ENCODE assay signal across 14 cellular contexts in the genomic region with DNA sequence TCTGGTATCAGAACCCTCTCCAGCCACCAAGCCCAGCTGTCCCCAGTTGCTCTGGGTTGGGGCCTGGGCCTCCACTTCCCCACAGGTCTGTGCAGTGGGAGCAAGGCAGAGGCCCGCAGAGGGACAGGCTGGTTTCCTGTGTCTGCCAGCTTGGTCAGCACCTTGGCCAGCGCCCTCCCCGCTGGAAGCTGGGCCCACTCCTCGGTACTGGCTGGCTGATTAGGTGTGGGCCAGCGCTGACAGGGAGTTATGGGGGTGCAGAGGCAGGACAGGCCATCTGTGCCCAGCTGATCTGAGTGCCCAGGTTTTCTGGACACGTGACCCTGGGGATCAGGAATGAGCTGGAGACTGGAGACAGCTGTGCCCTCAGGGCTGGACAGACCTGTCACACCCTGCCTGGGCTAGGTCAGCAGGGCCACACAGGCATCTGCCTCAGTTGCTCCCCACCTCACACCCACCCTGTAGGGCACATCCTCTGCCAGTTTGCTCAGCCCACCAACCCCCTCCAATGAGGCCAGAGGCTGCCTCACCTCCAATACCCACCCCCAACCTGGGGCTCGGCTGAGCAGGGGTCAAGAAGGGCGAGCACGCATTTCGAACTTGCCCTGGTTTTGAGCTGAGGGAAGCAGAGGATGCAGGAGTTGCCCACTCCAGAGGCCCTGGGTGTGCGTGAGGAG.
DNase-seq lines count a peak whose midpoint lies in the region; ATAC-seq and TF ChIP-seq lines count a peak whose summit lies in the region.
"Had no signal": no experiment of that assay in that cellular context is flagged by ENCODE, and none has a peak within 500 bp of the region (broad histone marks: within the 10 kb centered on the region; RNA-seq: fewer than 3 reads in every experiment).

No MANE protein-coding gene starts in this region.

- H2BK120ac ChIP-seq in mesendoderm (ENCODE audit: low read depth, low read length), result no peak overlapping the region

- H4K8ac ChIP-seq in mesendoderm (ENCODE audit: low read depth, low read length), result no peak overlapping the region

- H3K9ac ChIP-seq in mesendoderm (ENCODE audit: low read length), result no peak overlapping the region

- no peak overlapping the region for H3K23ac ChIP-seq in mesendoderm (ENCODE audit: low read length)

- no peak overlapping the region for H3K4ac ChIP-seq in mesendoderm (ENCODE audit: low read depth, low read length)

- H3K27ac ChIP-seq in brain microvascular endothelial cell (no peak overlapping the region), mesendoderm (ENCODE audit: low read depth, low read length) (no peak overlapping the region)
- H3K27ac ChIP-seq: breast epithelium had no signal

- H3K56ac ChIP-seq in mesendoderm (ENCODE audit: low read length), result no peak overlapping the region

- peaks cover 4% of the 10 kb centered on the region for H3K4me1 ChIP-seq in mesendoderm (ENCODE audit: control insufficient read depth, low read depth, low read length)
- H3K4me1 ChIP-seq: breast epithelium had no signal

- no peak overlapping the region for H2BK15ac ChIP-seq in mesendoderm (replicated peaks; ENCODE audit: low read depth)

- no peak for TF ChIP-seq CTCF in brain microvascular endothelial cell (IDR thresholded peaks at IDR 0.05; ENCODE audit: low read depth, low read length, missing control alignments)

- no peak overlapping the region for H4K5ac ChIP-seq in mesendoderm (ENCODE audit: low read length)

- no peak overlapping the region for H2AK5ac ChIP-seq in mesendoderm (ENCODE audit: low read length)

- H3K4me3 ChIP-seq in brain microvascular endothelial cell (ENCODE audit: low read depth, low read length) (no peak overlapping the region), mesendoderm (ENCODE audit: low read length) (no peak overlapping the region), MG63 (no peak overlapping the region)
- H3K4me3 ChIP-seq: breast epithelium had no signal

- in situ Hi-C loops in brain microvascular endothelial cell (cut with HindIII; ENCODE audit: low pct_ligation_motif_present, low sequenced_read_pairs), result no loop called here

- peaks cover 8% of the 10 kb centered on the region for H3K79me1 ChIP-seq in mesendoderm (ENCODE audit: low read length)

- no peaks in the 10 kb centered on the region for H3K36me3 ChIP-seq in brain microvascular endothelial cell (replicated peaks)
- no peaks in the 10 kb centered on the region for H3K36me3 ChIP-seq in mesendoderm (ENCODE audit: control insufficient read depth, insufficient read depth, low read length)
- H3K36me3 ChIP-seq in MG63, result no peaks in the 10 kb centered on the region
- H3K36me3 ChIP-seq: breast epithelium had no signal

- H3K4me2 ChIP-seq in mesendoderm (ENCODE audit: low read length), result no peak overlapping the region

- H3K18ac ChIP-seq in mesendoderm (ENCODE audit: low read length), result no peak overlapping the region

- no peak overlapping the region for H2BK5ac ChIP-seq in mesendoderm (ENCODE audit: low read length)

- peaks cover 19% of the 10 kb centered on the region for H3K79me2 ChIP-seq in mesendoderm (ENCODE audit: control insufficient read depth, insufficient read depth, low read length)

- DNase-seq in AG08395 (ENCODE audit: low spot score), result peak; percentile 49
- DNase-seq in HuH-7 (ENCODE audit: low spot score), result peak; percentile 73
- peak; percentile 13 for DNase-seq in brain microvascular endothelial cell
- peak; percentile 75 for DNase-seq in mesendoderm
- DNase-seq in HT-29 (ENCODE audit: low spot score), result no peak
- DNase-seq in MG63, result no peak
- DNase-seq in NCI-H1694 (lab: John Stamatoyannopoulos, UW), result no peak
- DNase-seq: activated CD4-positive, alpha-beta T cell treated with anti-CD3 and anti-CD28 coated beads, Interleukin-2, amount 50 U/mL, for 4 hours; CD8-positive, alpha-beta memory T cell; naive B cell; NCI-H187; substantia nigra had no signal

- H3K27me3 ChIP-seq in brain microvascular endothelial cell (replicated peaks) (no peaks in the 10 kb centered on the region), mesendoderm (ENCODE audit: insufficient read depth, low read length, poor library complexity) (no peaks in the 10 kb centered on the region), MG63 (no peaks in the 10 kb centered on the region)
- H3K27me3 ChIP-seq: breast epithelium had no signal

- no peaks in the 10 kb centered on the region for H3K9me3 ChIP-seq in MG63
- H3K9me3 ChIP-seq: breast epithelium had no signal

- WGBS in mesendoderm (ENCODE audit: extremely low coverage, insufficient coverage, low lambda C conversion rate), result no CpG with 5 or more reads among the region's 11 CpGs

- ATAC-seq in HG02798 (IDR thresholded peaks at IDR 0.05; ENCODE audit: poor library complexity, unreplicated experiment), result no peak

Comparison
In these comparisons a context has a peak if more than half of its experiments do, and no peak if none do; other contexts are left out.
1. DNase-seq: peak in AG08395 (single experiment), HuH-7 (single experiment), brain microvascular endothelial cell (single experiment) and mesendoderm (single experiment); none in HT-29 (single experiment), MG63 (single experiment) and NCI-H1694 (single experiment).